19 cellular contexts compared by ENCODE assay signal in the genomic region with DNA sequence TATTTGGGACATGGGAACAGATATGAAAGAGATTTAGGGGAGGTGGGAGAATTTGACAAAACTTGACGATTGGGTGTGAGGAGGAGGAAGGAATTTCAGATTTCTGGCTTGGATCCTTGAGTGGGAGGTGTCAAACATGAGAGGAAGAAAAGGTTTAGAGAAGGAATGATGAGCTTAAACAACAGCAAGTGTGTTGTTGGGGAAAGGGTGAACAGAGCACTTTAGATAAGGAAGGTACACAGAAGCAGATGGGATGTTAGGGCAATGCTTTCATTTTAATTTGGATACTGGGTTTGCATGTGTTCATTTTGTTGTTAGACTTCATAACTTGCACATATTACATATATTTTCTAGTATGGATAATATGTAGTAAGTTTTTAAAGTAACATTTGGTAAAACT. TPM values are rescaled to one million over a fixed set of nuclear protein-coding genes. Genes with fewer than 3 reads are reported as not detected.
DNase-seq lines count a peak whose midpoint lies in the region; ATAC-seq and TF ChIP-seq lines count a peak whose summit lies in the region.
"Had no signal": no experiment of that assay in that cellular context is flagged by ENCODE, and none has a peak within 500 bp of the region (broad histone marks: within the 10 kb centered on the region; RNA-seq: fewer than 3 reads in every experiment).

No MANE protein-coding gene starts in this region.

- H3K27me3 ChIP-seq in GM23338 (ENCODE audit: insufficient read depth) = no peaks in the 10 kb centered on the region
- H3K27me3 ChIP-seq: SJSA1 had no signal

- H3K9me3 ChIP-seq in mucosa of descending colon = no peaks in the 10 kb centered on the region
- H3K9me3 ChIP-seq: SJSA1 had no signal

- peaks cover 1% of the 10 kb centered on the region; the same call in 1 of the 2 replicates for H4K20me1 ChIP-seq in GM23338 (replicated peaks; ENCODE audit: insufficient read depth)

- no peaks in the 10 kb centered on the region for H3K36me3 Mint-ChIP-seq in activated CD4-positive, alpha-beta T cell treated with anti-CD3 and anti-CD28 coated beads for 36 hours (ENCODE audit: low read depth)
- H3K36me3 Mint-ChIP-seq in GM23338 (ENCODE audit: low read depth) = no peaks in the 10 kb centered on the region; the same call in 2 of the 3 replicates
- no peaks in the 10 kb centered on the region for H3K36me3 Mint-ChIP-seq in activated T-helper 17 cell treated with anti-CD3 and anti-CD28 coated beads, Interleukin-2, amount 50 U/mL, for 72 hours (ENCODE audit: low read depth)
- H3K36me3 Mint-ChIP-seq in T-helper 2 cell treated with Interferon-gamma antibody and Interleukin-4, amounts not matched to agents 5 μg/mL and 100 μg/mL, for 36 hours (ENCODE audit: low read depth) = peaks cover 3% of the 10 kb centered on the region

- H3K79me2 ChIP-seq in GM23338 (replicated peaks; ENCODE audit: insufficient read depth) = peaks cover 80% of the 10 kb centered on the region

- H3K4me1 ChIP-seq in GM23338 (ENCODE audit: insufficient read depth) = 0 out of 2 replicates have a peak, but pooled peaks cover 8% of the 10 kb centered on the region
- no peaks in the 10 kb centered on the region for H3K4me1 ChIP-seq in mucosa of descending colon (ENCODE audit: low read depth)

- no peaks in the 10 kb centered on the region for H3K9me3 Mint-ChIP-seq in activated CD4-positive, alpha-beta T cell treated with anti-CD3 and anti-CD28 coated beads for 36 hours (ENCODE audit: low read depth)
- no peaks in the 10 kb centered on the region for H3K9me3 Mint-ChIP-seq in GM23338
- H3K9me3 Mint-ChIP-seq in activated T-helper 17 cell treated with anti-CD3 and anti-CD28 coated beads, Interleukin-2, amount 50 U/mL, for 72 hours = no peaks in the 10 kb centered on the region
- no peaks in the 10 kb centered on the region for H3K9me3 Mint-ChIP-seq in T-helper 2 cell treated with Interferon-gamma antibody and Interleukin-4, amounts not matched to agents 5 μg/mL and 100 μg/mL, for 36 hours
- H3K9me3 Mint-ChIP-seq: CD14-positive monocyte had no signal

- no peaks in the 10 kb centered on the region for H3K9me2 ChIP-seq in GM23338 (ENCODE audit: insufficient read depth)

- H3K4me1 Mint-ChIP-seq in activated CD4-positive, alpha-beta T cell treated with anti-CD3 and anti-CD28 coated beads for 36 hours = peaks cover 9% of the 10 kb centered on the region
- peaks cover 8% of the 10 kb centered on the region for H3K4me1 Mint-ChIP-seq in GM23338
- H3K4me1 Mint-ChIP-seq in activated T-helper 17 cell treated with anti-CD3 and anti-CD28 coated beads, Interleukin-2, amount 50 U/mL, for 72 hours = peaks cover 17% of the 10 kb centered on the region
- H3K4me1 Mint-ChIP-seq in T-helper 2 cell treated with Interferon-gamma antibody and Interleukin-4, amounts not matched to agents 5 μg/mL and 100 μg/mL, for 36 hours (ENCODE audit: low read depth) = peaks cover 6% of the 10 kb centered on the region

- H3K27ac Mint-ChIP-seq in activated CD4-positive, alpha-beta T cell treated with anti-CD3 and anti-CD28 coated beads for 36 hours = peak overlapping the region; percentile 3
- H3K27ac Mint-ChIP-seq in GM23338 = peak overlapping the region; percentile 59
- peak overlapping the region; percentile 74 for H3K27ac Mint-ChIP-seq in activated T-helper 17 cell treated with anti-CD3 and anti-CD28 coated beads, Interleukin-2, amount 50 U/mL, for 72 hours
- H3K27ac Mint-ChIP-seq in T-helper 2 cell treated with Interferon-gamma antibody and Interleukin-4, amounts not matched to agents 5 μg/mL and 100 μg/mL, for 36 hours = no peak overlapping the region

- no peak overlapping the region for H2AFZ ChIP-seq in GM23338

- intact Hi-C loops in activated CD4-positive, alpha-beta T cell treated with anti-CD3 and anti-CD28 coated beads for 36 hours (cut with DNase I, micrococcal nuclease) = no loop called here
- intact Hi-C loops in mucosa of descending colon (cut with DNase I, micrococcal nuclease) = no loop called here

- no peaks in the 10 kb centered on the region for H3F3A ChIP-seq in GM23338 (replicated peaks; ENCODE audit: low read depth)

- no peak overlapping the region for H3K4me3 ChIP-seq in GM23338
- no peak overlapping the region for H3K4me3 ChIP-seq in mucosa of descending colon
- H3K4me3 ChIP-seq: SJSA1 had no signal

- H3K27ac ChIP-seq in GM23338 (ENCODE audit: low read depth) = no peak overlapping the region
- H3K27ac ChIP-seq: KMS-11, RWPE1, SJSA1 had no signal

- no peak overlapping the region for H3K4me2 ChIP-seq in GM23338
- H3K4me2 ChIP-seq: KMS-11 had no signal

- H3K4me3 Mint-ChIP-seq in activated CD4-positive, alpha-beta T cell treated with anti-CD3 and anti-CD28 coated beads for 36 hours = no peak overlapping the region
- H3K4me3 Mint-ChIP-seq in GM23338 = no peak overlapping the region
- peak overlapping the region; percentile 67 for H3K4me3 Mint-ChIP-seq in activated T-helper 17 cell treated with anti-CD3 and anti-CD28 coated beads, Interleukin-2, amount 50 U/mL, for 72 hours
- H3K4me3 Mint-ChIP-seq in T-helper 2 cell treated with Interferon-gamma antibody and Interleukin-4, amounts not matched to agents 5 μg/mL and 100 μg/mL, for 36 hours = no peak overlapping the region
- H3K4me3 Mint-ChIP-seq: CD14-positive monocyte had no signal

- no peaks in the 10 kb centered on the region for H3K27me3 Mint-ChIP-seq in activated CD4-positive, alpha-beta T cell treated with anti-CD3 and anti-CD28 coated beads for 36 hours
- H3K27me3 Mint-ChIP-seq in GM23338 (ENCODE audit: insufficient read depth, low read depth, poor library complexity) = peaks cover 2% of the 10 kb centered on the region
- no peaks in the 10 kb centered on the region for H3K27me3 Mint-ChIP-seq in activated T-helper 17 cell treated with anti-CD3 and anti-CD28 coated beads, Interleukin-2, amount 50 U/mL, for 72 hours
- no peaks in the 10 kb centered on the region for H3K27me3 Mint-ChIP-seq in T-helper 2 cell treated with Interferon-gamma antibody and Interleukin-4, amounts not matched to agents 5 μg/mL and 100 μg/mL, for 36 hours (ENCODE audit: low read depth)

- no peaks in the 10 kb centered on the region for H3K36me3 ChIP-seq in GM23338 (ENCODE audit: insufficient read depth)
- no peaks in the 10 kb centered on the region for H3K36me3 ChIP-seq in mucosa of descending colon (ENCODE audit: low read depth)

- DNase-seq in activated CD4-positive, alpha-beta T cell treated with anti-CD3 and anti-CD28 coated beads for 36 hours = no peak
- no peak for DNase-seq in activated CD4-positive, alpha-beta T cell treated with anti-CD3 and anti-CD28 coated beads, Interleukin-2, amount 50 U/mL, for 4 hours
- DNase-seq in GM23338 (ENCODE audit: low spot score) (no peak), mucosa of descending colon (no peak), GM19238 (ENCODE audit: insufficient read length, low spot score) (no peak)
- DNase-seq in T-helper 2 cell treated with Interferon-gamma antibody and Interleukin-4, amounts not matched to agents 5 μg/mL and 100 μg/mL, for 36 hours (ENCODE audit: low spot score) = no peak
- DNase-seq: DND-41, GDM1, MM.1S, NCI-H1105 treated with DMSO at 0.1 percent for 48 hours, NCI-H2029, NCI-H524 treated with DMSO at 0.1 percent for 48 hours, OCI-M1 had no signal

- CTCF ChIA-PET in activated CD4-positive, alpha-beta T cell treated with anti-CD3 and anti-CD28 coated beads for 36 hours (lab: Charles Lee) = interaction anchor here (1.3 kb wide), 1 partner anchor 85 kb away, joined by 3 read pairs; no protein-coding TSS in a partner anchor

- no peak for TF ChIP-seq CTCF in GM23338 (conservative IDR thresholded peaks at IDR 0.05; ENCODE audit: low read depth in 2 of 2)
- no peak for TF ChIP-seq CTCF in mucosa of descending colon (IDR thresholded peaks at IDR 0.05)

- ATAC-seq in activated CD4-positive, alpha-beta T cell treated with anti-CD3 and anti-CD28 coated beads for 36 hours = no peak
- ATAC-seq in GM23338 (no peak), mucosa of descending colon (peak; percentile 28), HG02763 (IDR thresholded peaks at IDR 0.05; ENCODE audit: unreplicated experiment) (no peak)
- no peak for ATAC-seq in activated T-helper 17 cell treated with anti-CD3 and anti-CD28 coated beads, Interleukin-2, amount 50 U/mL, for 72 hours (replicated peaks)

- POLR2A ChIA-PET in activated CD4-positive, alpha-beta T cell treated with anti-CD3 and anti-CD28 coated beads for 36 hours (lab: Charles Lee) = no interaction called here

TF ChIP-seq in GM23338, 12 proteins besides CTCF, POLR2A, EP300 and RAD21 (continues in another document):
- TF ChIP-seq EZH2 (IDR thresholded peaks at IDR 0.05; ENCODE audit: low read depth, unreplicated experiment) (no peak), STAT1 (IDR thresholded peaks at IDR 0.05; ENCODE audit: unreplicated experiment) (no peak), POLR2AphosphoS5 (IDR thresholded peaks at IDR 0.05; ENCODE audit: low read depth) (no peak), EZH2phosphoT487 (IDR thresholded peaks at IDR 0.05; ENCODE audit: unreplicated experiment) (no peak), CREB1 (CRISPR knock-in tag; IDR thresholded peaks at IDR 0.05; ENCODE audit: low read depth) (no peak), NANOG (IDR thresholded peaks at IDR 0.05; ENCODE audit: borderline replicate concordance) (no peak), ZNF331 (CRISPR knock-in tag; IDR thresholded peaks at IDR 0.05; ENCODE audit: low read depth) (no peak), JUNB (IDR thresholded peaks at IDR 0.05; ENCODE audit: unreplicated experiment) (no peak)
- TF ChIP-seq, protein P1, sequence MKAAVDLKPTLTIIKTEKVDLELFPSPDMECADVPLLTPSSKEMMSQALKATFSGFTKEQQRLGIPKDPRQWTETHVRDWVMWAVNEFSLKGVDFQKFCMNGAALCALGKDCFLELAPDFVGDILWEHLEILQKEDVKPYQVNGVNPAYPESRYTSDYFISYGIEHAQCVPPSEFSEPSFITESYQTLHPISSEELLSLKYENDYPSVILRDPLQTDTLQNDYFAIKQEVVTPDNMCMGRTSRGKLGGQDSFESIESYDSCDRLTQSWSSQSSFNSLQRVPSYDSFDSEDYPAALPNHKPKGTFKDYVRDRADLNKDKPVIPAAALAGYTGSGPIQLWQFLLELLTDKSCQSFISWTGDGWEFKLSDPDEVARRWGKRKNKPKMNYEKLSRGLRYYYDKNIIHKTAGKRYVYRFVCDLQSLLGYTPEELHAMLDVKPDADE (IDR thresholded peaks at IDR 0.05) = no peak

RNA-seq across cellular contexts. Expression of a gene that starts 23.2 kb away (rescaled TPM):
- 10 to 100 TPM; 15.9 to 20.9 TPM for total RNA-seq in activated CD4-positive, alpha-beta T cell treated with anti-CD3 and anti-CD28 coated beads for 36 hours
- 29.5 and 31.9 TPM in 2 replicates for total RNA-seq in GM23338 (2014; rRNA removed; shearing (Covaris generic))
- 47.2 and 48.7 TPM in 2 replicates for polyA plus RNA-seq in GM23338 (2016; fragmentation: Nextera tagmentation; extraction: Ambion mirVana)
- 10 to 100 TPM; 18.5 to 20.0 TPM for total RNA-seq in activated T-helper 17 cell treated with anti-CD3 and anti-CD28 coated beads, Interleukin-2, amount 50 U/mL, for 72 hours
- total RNA-seq in mucosa of descending colon = 10 to 100 TPM; 42.1 to 61.2 (median 43.4) TPM
